In genomic region chr3:64207289-64208086, GRCh38 we compare ENCODE assay signal across 18 cellular contexts. TPM values are rescaled to one million over a fixed set of nuclear protein-coding genes. Genes with fewer than 3 reads are reported as not detected.
DNase-seq lines count a peak whose midpoint lies in the region; ATAC-seq, FAIRE-seq and TF ChIP-seq lines count a peak whose summit lies in the region.
"Had no signal": no experiment of that assay in that cellular context is flagged by ENCODE, and none has a peak within 500 bp of the region (broad histone marks: within the 10 kb centered on the region; RNA-seq: fewer than 3 reads in every experiment).

No MANE protein-coding gene starts in this region.

- H3K36me3 ChIP-seq in skeletal muscle satellite cell (ENCODE audit: insufficient read depth, low read length) (no peaks in the 10 kb centered on the region), brain microvascular endothelial cell (replicated peaks) (no peaks in the 10 kb centered on the region)
- H3K36me3 ChIP-seq: BLaER1 had no signal

- H3K9ac ChIP-seq in skeletal muscle satellite cell (ENCODE audit: low read depth, low read length), result no peak overlapping the region
- H3K9ac ChIP-seq: BLaER1, parathyroid adenoma had no signal

- H3K4me3 ChIP-seq in cardiac fibroblast (replicated peaks in 1 of 2; ENCODE audit: low read depth in 2 of 2, low read length in 2 of 2), result no peak overlapping the region
- no peak overlapping the region for H3K4me3 ChIP-seq in skeletal muscle satellite cell (ENCODE audit: low read length)
- no peak overlapping the region for H3K4me3 ChIP-seq in brain microvascular endothelial cell (ENCODE audit: low read depth, low read length)
- H3K4me3 ChIP-seq: BLaER1 had no signal

- peak overlapping the region; percentile 23 for H3K4me2 ChIP-seq in skeletal muscle satellite cell (ENCODE audit: low read length)
- H3K4me2 ChIP-seq: BLaER1 had no signal

- H3K27ac ChIP-seq in brain microvascular endothelial cell, result no peak overlapping the region
- H3K27ac ChIP-seq: BLaER1, parathyroid adenoma had no signal

- ATAC-seq in left cardiac atrium (peak; percentile 74 to 78), GM21717 (IDR thresholded peaks at IDR 0.05; ENCODE audit: unreplicated experiment) (no peak)
- ATAC-seq: Panc1 had no signal

- no peaks in the 10 kb centered on the region for H3K27me3 ChIP-seq in skeletal muscle satellite cell (ENCODE audit: control insufficient read depth, insufficient read depth, low read length)
- no peaks in the 10 kb centered on the region for H3K27me3 ChIP-seq in brain microvascular endothelial cell (replicated peaks)
- H3K27me3 ChIP-seq: BLaER1 had no signal

- H3K4me1 ChIP-seq in skeletal muscle satellite cell (ENCODE audit: control insufficient read depth, insufficient read depth, low read length), result peaks cover 35% of the 10 kb centered on the region
- H3K4me1 ChIP-seq: parathyroid adenoma had no signal

- TF ChIP-seq CTCF in cardiac fibroblast (IDR thresholded peaks at IDR 0.05; ENCODE audit: low read depth, low read length) (no peak), brain microvascular endothelial cell (IDR thresholded peaks at IDR 0.05; ENCODE audit: low read depth, low read length, missing control alignments) (no peak)

- in situ Hi-C loops in brain microvascular endothelial cell (cut with HindIII; ENCODE audit: low pct_ligation_motif_present, low sequenced_read_pairs), result no loop called here

- no peak for FAIRE-seq in HTR-8/SVneo (lab: Jason Lieb, UNC)

- intact Hi-C loops in left cardiac atrium (cut with DNase I), result no loop called here

- no peaks in the 10 kb centered on the region for H3K9me3 ChIP-seq in skeletal muscle satellite cell (replicated peaks; ENCODE audit: low read length)

- DNase-seq in ELF-1 (ENCODE audit: low read depth, low spot score) (peak; percentile 41), cardiac fibroblast (ENCODE audit: low read depth in 2 of 2) (peak; percentile 58 to 91), left cardiac atrium (peak; percentile 66), brain microvascular endothelial cell (no peak), NCI-H774 (lab: John Stamatoyannopoulos, UW) (no peak), HTR-8/SVneo (ENCODE audit: insufficient read length, low spot score) (no peak)
- DNase-seq: activated CD4-positive, alpha-beta T cell treated with anti-CD3 and anti-CD28 coated beads, Interleukin-2, amount 10 ng/mL, durations not matched to agents 7 days and 5 days; activated T-cell treated with anti-CD3 and anti-CD28 coated beads, Interleukin-2, amount 50 U/mL, for 48 hours; EL; KBM-7; NCI-H1436 treated with DMSO at 0.1 percent for 48 hours; NCI-H510A; T-helper 2 cell had no signal

RNA-seq across cellular contexts. Expression of gene PRICKLE2, which starts 17.8 kb away (rescaled TPM):
- 10 to 100 TPM; 21.0 to 21.9 TPM for total RNA-seq in left cardiac atrium
- total RNA-seq in skeletal muscle satellite cell (2012; rRNA removed), result 26.0 and 26.4 TPM in 2 replicates
- total RNA-seq: activated CD4-positive, alpha-beta T cell treated with anti-CD3 and anti-CD28 coated beads, Interleukin-2, amount 10 ng/mL, durations not matched to agents 7 days and 5 days had no signal

Comparison
In these comparisons a context has a peak if more than half of its experiments do, and no peak if none do; other contexts are left out.
1. DNase-seq: peak in ELF-1 (single experiment), cardiac fibroblast (2 of 2) and left cardiac atrium (single experiment); none in brain microvascular endothelial cell (single experiment), NCI-H774 (single experiment) and HTR-8/SVneo (single experiment).